18 cellular contexts compared by ENCODE assay signal in genomic region chr4:153480704-153481103, GRCh38. TPM values are rescaled to one million over a fixed set of nuclear protein-coding genes. Genes with fewer than 3 reads are reported as not detected.
A peak's percentile ranks its signal among the peaks of the same experiment; 100 is the strongest.
DNase-seq lines count a peak whose midpoint lies in the region; ATAC-seq, FAIRE-seq and TF ChIP-seq lines count a peak whose summit lies in the region.
"Had no signal": no experiment of that assay in that cellular context is flagged by ENCODE, and none has a peak within 500 bp of the region (broad histone marks: within the 10 kb centered on the region; RNA-seq: fewer than 3 reads in every experiment).

No MANE protein-coding gene starts in this region.

- CTCF ChIA-PET in CD4-positive, alpha-beta T cell (lab: Charles Lee), result interaction anchor here (1.8 kb wide), 1 partner anchor 15 kb away, joined by 4 read pairs; the partner anchor contains the start of gene TMEM131L
- CTCF ChIA-PET in activated CD8-positive, alpha-beta T cell treated with anti-CD3 and anti-CD28 coated beads, Interleukin-2, amount 10 ng/mL, durations not matched to agents 7 days and 5 days (lab: Charles Lee), result interaction anchor here (0.6 to 2.3 kb wide), 3 partner anchors 13 to 47 kb away, joined by 3 to 15 read pairs (median 7); no protein-coding TSS in a partner anchor

- no peaks in the 10 kb centered on the region for H3K27me3 ChIP-seq in CD4-positive, alpha-beta T cell (ENCODE audit: control insufficient read depth, insufficient read depth, low read length)
- H3K27me3 ChIP-seq: MG63, SJCRH30 had no signal

- H3K27ac Mint-ChIP-seq in CD4-positive, alpha-beta T cell, result peak overlapping the region; percentile 78
- peak overlapping the region; percentile 73 for H3K27ac Mint-ChIP-seq in activated CD8-positive, alpha-beta T cell treated with anti-CD3 and anti-CD28 coated beads, Interleukin-2, amount 10 ng/mL, durations not matched to agents 7 days and 5 days
- peak overlapping the region; percentile 28 to 81 for H3K27ac Mint-ChIP-seq in natural killer cell treated with Interleukin-12 subunit alpha and Interleukin-12 subunit beta and Interleukin-15 and Interleukin-18, amount 100 ng/mL, for 72 hours

- peak overlapping the region; percentile 47 for H3K27ac ChIP-seq in CD4-positive, alpha-beta T cell (ENCODE audit: low read depth, low read length)
- H3K27ac ChIP-seq: SJCRH30, thoracic aorta had no signal

- no peak for TF ChIP-seq CTCF in CD4-positive, alpha-beta T cell (IDR thresholded peaks at IDR 0.05)

- H3K9me3 ChIP-seq in CD4-positive, alpha-beta T cell (ENCODE audit: control insufficient read depth, low read length), result no peaks in the 10 kb centered on the region
- H3K9me3 ChIP-seq: MG63, SJCRH30, thoracic aorta had no signal

- peak; percentile 82 for FAIRE-seq in GM12892 (lab: Jason Lieb, UNC)
- FAIRE-seq: frontal cortex had no signal

- no peak for TF ChIP-seq POLR2A in GM12892 (IDR thresholded peaks at IDR 0.05; ENCODE audit: low read depth, low read length)

- peak overlapping the region; percentile 50 for H3K4me3 Mint-ChIP-seq in CD4-positive, alpha-beta T cell
- no peak overlapping the region for H3K4me3 Mint-ChIP-seq in activated CD8-positive, alpha-beta T cell treated with anti-CD3 and anti-CD28 coated beads, Interleukin-2, amount 10 ng/mL, durations not matched to agents 7 days and 5 days
- H3K4me3 Mint-ChIP-seq in natural killer cell treated with Interleukin-12 subunit alpha and Interleukin-12 subunit beta and Interleukin-15 and Interleukin-18, amount 100 ng/mL, for 72 hours, result no peak overlapping the region

- H3K9me3 Mint-ChIP-seq in CD4-positive, alpha-beta T cell, result no peaks in the 10 kb centered on the region
- no peaks in the 10 kb centered on the region for H3K9me3 Mint-ChIP-seq in activated CD8-positive, alpha-beta T cell treated with anti-CD3 and anti-CD28 coated beads, Interleukin-2, amount 10 ng/mL, durations not matched to agents 7 days and 5 days (ENCODE audit: insufficient read depth)
- no peaks in the 10 kb centered on the region for H3K9me3 Mint-ChIP-seq in natural killer cell treated with Interleukin-12 subunit alpha and Interleukin-12 subunit beta and Interleukin-15 and Interleukin-18, amount 100 ng/mL, for 72 hours

- no peak for DNase-seq in CD4-positive, alpha-beta T cell
- no peak for DNase-seq in GM12892 (ENCODE audit: insufficient read length)
- no peak for DNase-seq in activated CD8-positive, alpha-beta T cell treated with anti-CD3 and anti-CD28 coated beads, Interleukin-2, amount 10 ng/mL, durations not matched to agents 7 days and 5 days
- no peak for DNase-seq in natural killer cell treated with Interleukin-12 subunit alpha and Interleukin-12 subunit beta and Interleukin-15 and Interleukin-18, amount 100 ng/mL, for 72 hours (ENCODE audit: low spot score)
- no peak for DNase-seq in posterior cingulate gyrus
- no peak for DNase-seq in D341Med (ENCODE audit: low spot score)
- DNase-seq: amygdala, DMS79, HCEC 1CT, MG63, NCI-H1694 treated with DMSO at 0.1 percent for 48 hours, NCI-H510A, OCI-M1, right cardiac atrium, SJCRH30 had no signal

- peak; percentile 33 for ATAC-seq in CD4-positive, alpha-beta T cell (ENCODE audit: poor library complexity)
- peak; percentile 66 for ATAC-seq in activated CD8-positive, alpha-beta T cell treated with anti-CD3 and anti-CD28 coated beads, Interleukin-2, amount 10 ng/mL, durations not matched to agents 7 days and 5 days
- peak in 1 of 2 donors; percentile 44 for ATAC-seq in natural killer cell treated with Interleukin-12 subunit alpha and Interleukin-12 subunit beta and Interleukin-15 and Interleukin-18, amount 100 ng/mL, for 72 hours
- ATAC-seq in GM19023 (IDR thresholded peaks at IDR 0.05; ENCODE audit: unreplicated experiment), result no peak
- ATAC-seq: right cardiac atrium had no signal

- intact Hi-C loops in CD4-positive, alpha-beta T cell (cut with DNase I, micrococcal nuclease), result no loop called here
- intact Hi-C loops in posterior cingulate gyrus (cut with DNase I), result no loop called here

- H3K27me3 Mint-ChIP-seq in CD4-positive, alpha-beta T cell, result no peaks in the 10 kb centered on the region
- no peaks in the 10 kb centered on the region for H3K27me3 Mint-ChIP-seq in activated CD8-positive, alpha-beta T cell treated with anti-CD3 and anti-CD28 coated beads, Interleukin-2, amount 10 ng/mL, durations not matched to agents 7 days and 5 days (ENCODE audit: low read depth)
- H3K27me3 Mint-ChIP-seq in natural killer cell treated with Interleukin-12 subunit alpha and Interleukin-12 subunit beta and Interleukin-15 and Interleukin-18, amount 100 ng/mL, for 72 hours, result no peaks in the 10 kb centered on the region

- POLR2A ChIA-PET in CD4-positive, alpha-beta T cell (lab: Charles Lee), result interaction anchor here (0.8 to 21.1 kb wide), 4 partner anchors 12 to 54 kb away, joined by 3 to 434 read pairs (median 4); no protein-coding TSS in a partner anchor
- POLR2A ChIA-PET in activated CD8-positive, alpha-beta T cell treated with anti-CD3 and anti-CD28 coated beads, Interleukin-2, amount 10 ng/mL, durations not matched to agents 7 days and 5 days (lab: Charles Lee), result interaction anchor here (0.9 to 1.1 kb wide), 3 partner anchors 11 to 93 kb away, joined by 3 read pairs; no protein-coding TSS in a partner anchor

- peaks cover 76% of the 10 kb centered on the region for H3K4me1 Mint-ChIP-seq in CD4-positive, alpha-beta T cell (ENCODE audit: low read depth)
- peaks cover 62% of the 10 kb centered on the region for H3K4me1 Mint-ChIP-seq in activated CD8-positive, alpha-beta T cell treated with anti-CD3 and anti-CD28 coated beads, Interleukin-2, amount 10 ng/mL, durations not matched to agents 7 days and 5 days (ENCODE audit: low read depth)
- H3K4me1 Mint-ChIP-seq in natural killer cell treated with Interleukin-12 subunit alpha and Interleukin-12 subunit beta and Interleukin-15 and Interleukin-18, amount 100 ng/mL, for 72 hours (ENCODE audit: low read depth in 2 of 2), result peaks cover 36 to 38% of the 10 kb centered on the region in 2 donors

- peaks cover 72% of the 10 kb centered on the region for H3K36me3 Mint-ChIP-seq in CD4-positive, alpha-beta T cell (ENCODE audit: low read depth)
- H3K36me3 Mint-ChIP-seq in activated CD8-positive, alpha-beta T cell treated with anti-CD3 and anti-CD28 coated beads, Interleukin-2, amount 10 ng/mL, durations not matched to agents 7 days and 5 days (ENCODE audit: low read depth), result peaks cover 51% of the 10 kb centered on the region
- no peaks in the 10 kb centered on the region for H3K36me3 Mint-ChIP-seq in natural killer cell treated with Interleukin-12 subunit alpha and Interleukin-12 subunit beta and Interleukin-15 and Interleukin-18, amount 100 ng/mL, for 72 hours

RNA-seq across cellular contexts. Expression of gene TMEM131L, which starts 14.5 kb away (rescaled TPM):
- total RNA-seq in CD4-positive, alpha-beta T cell, result 100 to 1,000 TPM; 101 to 106 TPM
- 64.2 TPM for polyA plus RNA-seq in GM12892 (2012; ENCODE audit: missing spikeins)
- 10 to 100 TPM; 54.9 to 58.4 TPM for total RNA-seq in activated CD8-positive, alpha-beta T cell treated with anti-CD3 and anti-CD28 coated beads, Interleukin-2, amount 10 ng/mL, durations not matched to agents 7 days and 5 days
- total RNA-seq in natural killer cell treated with Interleukin-12 subunit alpha and Interleukin-12 subunit beta and Interleukin-15 and Interleukin-18, amount 100 ng/mL, for 72 hours, result 10 to 100 TPM; 35.8 to 42.3 TPM
